In genomic region chr5:27315541-27316282, GRCh38 we compare ENCODE assay signal across 15 cellular contexts.
DNase-seq lines count a peak whose midpoint lies in the region; ATAC-seq, FAIRE-seq and TF ChIP-seq lines count a peak whose summit lies in the region.
"Had no signal": no experiment of that assay in that cellular context is flagged by ENCODE, and none has a peak within 500 bp of the region (broad histone marks: within the 10 kb centered on the region; RNA-seq: fewer than 3 reads in every experiment).

No MANE protein-coding gene starts in this region.

- no peaks in the 10 kb centered on the region for H3K27me3 ChIP-seq in SK-N-SH (ENCODE audit: insufficient read depth)
- H3K27me3 ChIP-seq in HepG2 (ENCODE audit: control insufficient read depth in 1 of 2, insufficient read depth in 2 of 2, low read length in 2 of 2) = no peaks in the 10 kb centered on the region
- H3K27me3 ChIP-seq: suprapubic skin had no signal

- H3K79me2 ChIP-seq in SK-N-SH (ENCODE audit: insufficient read depth) = no peaks in the 10 kb centered on the region
- H3K79me2 ChIP-seq in HepG2 (ENCODE audit: insufficient read depth, low read length) = no peaks in the 10 kb centered on the region

- H3K9me3 ChIP-seq in SK-N-SH (no peaks in the 10 kb centered on the region), HepG2 (ENCODE audit: low read length) (no peaks in the 10 kb centered on the region), kidney (ENCODE audit: control insufficient read depth in 1 of 2, low read length in 2 of 2) (no peaks in the 10 kb centered on the region)
- H3K9me3 ChIP-seq: suprapubic skin had no signal

- peak overlapping the region; percentile 83 for H3K4me2 ChIP-seq in SK-N-SH
- no peak overlapping the region for H3K4me2 ChIP-seq in HepG2 (ENCODE audit: low read depth, low read length)

- TF ChIP-seq RAD21 in SK-N-SH (IDR thresholded peaks at IDR 0.05; ENCODE audit: low read length) (no peak), HepG2 (CRISPR knock-in tag; IDR thresholded peaks at IDR 0.05) (no peak)

- peak in 1 of 2 experiments; percentile 74; a peak in 2 of 4 replicates for TF ChIP-seq EP300 in SK-N-SH (IDR thresholded peaks at IDR 0.05; ENCODE audit: borderline replicate concordance in 1 of 2, low read depth in 1 of 2, low read length in 1 of 2)
- TF ChIP-seq EP300 in HepG2 (IDR thresholded peaks at IDR 0.05; ENCODE audit: low read depth in 2 of 2, low read length in 2 of 2) = no peak
- TF ChIP-seq EP300 in HepG2 (CRISPR knock-in tag; IDR thresholded peaks at IDR 0.05; ENCODE audit: borderline replicate concordance) = no peak

- 0 out of 2 replicates have a peak, but pooled peaks cover 3% of the 10 kb centered on the region for H3K9me2 ChIP-seq in SK-N-SH

- 4% methylated on average over 7 of the region's 7 CpGs for WGBS in SK-N-SH (ENCODE audit: low lambda C conversion rate)
- 10% methylated on average over 6 of the region's 7 CpGs for WGBS in HepG2 (ENCODE audit: low lambda C conversion rate)

- no TSS peak for BruUV-seq in HepG2 (replicated peaks; lab: Mats Ljungman, UMichigan)

- H3F3A ChIP-seq in SK-N-SH (replicated peaks; ENCODE audit: insufficient read depth) = peaks cover 21% of the 10 kb centered on the region

- H3K27ac ChIP-seq in SK-N-SH (ENCODE audit: low read depth in 2 of 2, low read length in 1 of 2) (peak overlapping the region; percentile 90 to 99), HepG2 (ENCODE audit: extremely low read length, insufficient read depth, low read length) (no peak overlapping the region), kidney (ENCODE audit: low read depth in 2 of 2, low read length in 2 of 2) (no peak overlapping the region)
- H3K27ac ChIP-seq: suprapubic skin had no signal

- no peaks in the 10 kb centered on the region for H4K20me1 ChIP-seq in SK-N-SH (ENCODE audit: insufficient read depth)
- H4K20me1 ChIP-seq in HepG2 (ENCODE audit: insufficient read depth, low read length) = no peaks in the 10 kb centered on the region

- peaks cover 0 to 6% of the 10 kb centered on the region in 2 experiments; a peak in 2 of 4 replicates for H3K4me1 ChIP-seq in SK-N-SH (ENCODE audit: control insufficient read depth in 1 of 2, insufficient read depth in 2 of 2, low read depth in 1 of 2, low read length in 1 of 2)
- no peaks in the 10 kb centered on the region for H3K4me1 ChIP-seq in HepG2 (ENCODE audit: insufficient read depth, low read length)
- no peaks in the 10 kb centered on the region for H3K4me1 ChIP-seq in kidney (ENCODE audit: control insufficient read depth in 1 of 2, insufficient read depth in 1 of 2, low read depth in 1 of 2, low read length in 2 of 2)
- H3K4me1 ChIP-seq: suprapubic skin had no signal

- ATAC-seq in HepG2 = no peak
- ATAC-seq in GM19463 (IDR thresholded peaks at IDR 0.05; ENCODE audit: unreplicated experiment) = no peak

- DNase-seq in A172 (ENCODE audit: low spot score) = peak; percentile 72
- DNase-seq in HFF-Myc (ENCODE audit: extremely low read depth, low read depth) = peak; percentile 16
- no peak for DNase-seq in SK-N-SH
- DNase-seq in fibroblast of the conjunctiva (ENCODE audit: low read depth) = peak; percentile 42
- DNase-seq in HepG2 (ENCODE audit: low spot score) = no peak
- no peak for DNase-seq in kidney
- no peak for DNase-seq in GF-D8 (lab: John Stamatoyannopoulos, UW)
- DNase-seq: C1 segment of cervical spinal cord; cerebellar nuclear complex; hypothalamus; NCI-H187; nephron progenitor cell; stimulated activated CD4-positive, alpha-beta T cell treated with anti-CD3 and anti-CD28 coated beads, Interleukin-2, amount 100 ng/mL, for 48 hours had no signal

- TF ChIP-seq POLR2A in HepG2 (IDR thresholded peaks at IDR 0.05; ENCODE audit: insufficient read depth in 1 of 2, low read depth in 2 of 2, low read length in 2 of 2) = no peak

- peak overlapping the region; percentile 73 for H2AFZ ChIP-seq in SK-N-SH (ENCODE audit: low read depth)
- no peak overlapping the region for H2AFZ ChIP-seq in HepG2 (ENCODE audit: low read length)

- TF ChIP-seq CTCF in HFF-Myc (IDR thresholded peaks at IDR 0.05; ENCODE audit: low read depth, low read length, missing control alignments) (no peak), SK-N-SH (IDR thresholded peaks at IDR 0.05) (no peak), HepG2 (CRISPR knock-in tag; IDR thresholded peaks at IDR 0.05) (no peak), kidney (IDR thresholded peaks at IDR 0.05; ENCODE audit: borderline replicate concordance, extremely low read depth, insufficient read depth) (no peak)

- H3K4me3 ChIP-seq in HFF-Myc (replicated peaks; ENCODE audit: low read depth, low read length) (no peak overlapping the region), SK-N-SH (ENCODE audit: low read depth in 2 of 2, low read length in 1 of 2) (peak overlapping the region; percentile 25 to 52; a peak in 3 of 4 replicates), HepG2 (replicated peaks in 1 of 3; ENCODE audit: insufficient read depth in 1 of 3, low read depth in 2 of 3, low read length in 3 of 3) (no peak overlapping the region), kidney (ENCODE audit: low read length in 2 of 2) (no peak overlapping the region)
- H3K4me3 ChIP-seq: suprapubic skin had no signal

- in situ Hi-C loops in HepG2 (cut with HindIII; ENCODE audit: extremely low pct_ligation_motif_present, low pct_unique_long_range_greater_than_20kb) = no loop called here

- CTCF ChIA-PET in SK-N-SH (lab: Yijun Ruan, JAX) = interaction anchor here (0.9 kb wide), 1 partner anchor 10 kb away, joined by 5 read pairs; no protein-coding TSS in a partner anchor
- CTCF ChIA-PET in HepG2 (lab: Yijun Ruan, JAX; ENCODE audit: low intra/inter-chr PET ratio, low total read pairs) = no interaction called here

- POLR2A ChIA-PET in SK-N-SH (lab: Yijun Ruan, JAX) (no interaction called here), HepG2 (lab: Yijun Ruan, JAX) (no interaction called here)

- intact Hi-C loops in HepG2 (cut with micrococcal nuclease; ENCODE audit: unreplicated experiment) = no loop called here
- intact Hi-C loops in kidney (cut with DNase I) = no loop called here

- H3K36me3 ChIP-seq in SK-N-SH (replicated peaks in 1 of 2; ENCODE audit: control insufficient read depth in 1 of 2, insufficient read depth in 2 of 2, low read length in 1 of 2) (no peaks in the 10 kb centered on the region), HepG2 (replicated peaks in 1 of 2; ENCODE audit: control insufficient read depth in 1 of 2, insufficient read depth in 2 of 2, low read length in 2 of 2) (no peaks in the 10 kb centered on the region), kidney (ENCODE audit: control insufficient read depth in 1 of 2, insufficient read depth in 2 of 2, low read length in 2 of 2) (no peaks in the 10 kb centered on the region)
- H3K36me3 ChIP-seq: suprapubic skin had no signal

- peak overlapping the region; percentile 72 for H3K9ac ChIP-seq in SK-N-SH
- no peak overlapping the region for H3K9ac ChIP-seq in HepG2 (ENCODE audit: insufficient read depth, low read depth, low read length)
- no peak overlapping the region for H3K9ac ChIP-seq in kidney (ENCODE audit: low read length in 2 of 2)

- FAIRE-seq in HepG2 (lab: Jason Lieb, UNC) (no peak), kidney (lab: Jason Lieb, UNC) (no peak)

TF ChIP-seq in SK-N-SH, 30 proteins besides CTCF, POLR2A, EP300 and RAD21 (continues in another document):
- TF ChIP-seq MAX (IDR thresholded peaks at IDR 0.05; ENCODE audit: low read depth) (peak; percentile 31; the same call in 1 of the 2 replicates), GATA2 (CRISPR knock-in tag; IDR thresholded peaks at IDR 0.05) (no peak), RCOR1 (IDR thresholded peaks at IDR 0.05; ENCODE audit: low read length) (no peak), TEAD4 (IDR thresholded peaks at IDR 0.05; ENCODE audit: borderline replicate concordance, insufficient read depth) (peak; percentile 48; the same call in 1 of the 2 replicates), USF1 (IDR thresholded peaks at IDR 0.05; ENCODE audit: borderline replicate concordance, low read depth) (no peak), RFX5 (IDR thresholded peaks at IDR 0.05; ENCODE audit: low read length) (no peak), SIN3A (IDR thresholded peaks at IDR 0.05; ENCODE audit: borderline replicate concordance, low read depth, low read length) (no peak), TAF1 (IDR thresholded peaks at IDR 0.05; ENCODE audit: borderline replicate concordance, low read depth, low read length) (no peak)

TF ChIP-seq in HepG2, 621 proteins besides CTCF, POLR2A, EP300 and RAD21:
- no peak for TF ChIP-seq NFKBIZ (CRISPR knock-in tag; IDR thresholded peaks at IDR 0.05)
- no peak for TF ChIP-seq ZSCAN21 (CRISPR knock-in tag; IDR thresholded peaks at IDR 0.05; ENCODE audit: borderline replicate concordance)
- TF ChIP-seq ZNF841 (CRISPR knock-in tag; IDR thresholded peaks at IDR 0.05; ENCODE audit: borderline replicate concordance) = no peak
- no peak for TF ChIP-seq ZFP90 (CRISPR knock-in tag; IDR thresholded peaks at IDR 0.05; ENCODE audit: borderline replicate concordance)
- TF ChIP-seq ZBTB42 (CRISPR knock-in tag; IDR thresholded peaks at IDR 0.05) = no peak
TF ChIP-seq in HepG2: peak in this region for 0.

Comparison
In these comparisons a context has a peak if more than half of its experiments do, and no peak if none do; other contexts are left out.
1. DNase-seq: peak in A172 (single experiment), HFF-Myc (single experiment) and fibroblast of the conjunctiva (single experiment); none in SK-N-SH (single experiment), HepG2 (single experiment), kidney (single experiment) and GF-D8 (single experiment).
2. H3K4me3 ChIP-seq: peak in SK-N-SH (2 of 2); none in HFF-Myc (single experiment), HepG2 (0 of 3) and kidney (0 of 2).
3. H3K27ac ChIP-seq: peak in SK-N-SH (2 of 2); none in HepG2 (single experiment) and kidney (0 of 2).